1 cellular context compared by ENCODE assay signal in genomic region chr21:39183272-39184049, GRCh38.
TF ChIP-seq lines count a peak whose summit lies in the region.

TSS of gene PSMG1 (minus strand) at chr21:39183451. CDS start at chr21:39183385, 66 bp downstream.

TF ChIP-seq in GM12878, 131 proteins besides CTCF, POLR2A, EP300 and RAD21 (continued from another document and continues in another):
- TF ChIP-seq ZBTB40 (IDR thresholded peaks at IDR 0.05; ENCODE audit: borderline replicate concordance): 0 out of 2 replicates have a peak, but pooled peaks have one; percentile 28
- no peak for TF ChIP-seq GABPA (IDR thresholded peaks at IDR 0.05; ENCODE audit: low read depth)
- no peak for TF ChIP-seq TCF7 (IDR thresholded peaks at IDR 0.05; ENCODE audit: borderline replicate concordance)
- TF ChIP-seq, protein P1, sequence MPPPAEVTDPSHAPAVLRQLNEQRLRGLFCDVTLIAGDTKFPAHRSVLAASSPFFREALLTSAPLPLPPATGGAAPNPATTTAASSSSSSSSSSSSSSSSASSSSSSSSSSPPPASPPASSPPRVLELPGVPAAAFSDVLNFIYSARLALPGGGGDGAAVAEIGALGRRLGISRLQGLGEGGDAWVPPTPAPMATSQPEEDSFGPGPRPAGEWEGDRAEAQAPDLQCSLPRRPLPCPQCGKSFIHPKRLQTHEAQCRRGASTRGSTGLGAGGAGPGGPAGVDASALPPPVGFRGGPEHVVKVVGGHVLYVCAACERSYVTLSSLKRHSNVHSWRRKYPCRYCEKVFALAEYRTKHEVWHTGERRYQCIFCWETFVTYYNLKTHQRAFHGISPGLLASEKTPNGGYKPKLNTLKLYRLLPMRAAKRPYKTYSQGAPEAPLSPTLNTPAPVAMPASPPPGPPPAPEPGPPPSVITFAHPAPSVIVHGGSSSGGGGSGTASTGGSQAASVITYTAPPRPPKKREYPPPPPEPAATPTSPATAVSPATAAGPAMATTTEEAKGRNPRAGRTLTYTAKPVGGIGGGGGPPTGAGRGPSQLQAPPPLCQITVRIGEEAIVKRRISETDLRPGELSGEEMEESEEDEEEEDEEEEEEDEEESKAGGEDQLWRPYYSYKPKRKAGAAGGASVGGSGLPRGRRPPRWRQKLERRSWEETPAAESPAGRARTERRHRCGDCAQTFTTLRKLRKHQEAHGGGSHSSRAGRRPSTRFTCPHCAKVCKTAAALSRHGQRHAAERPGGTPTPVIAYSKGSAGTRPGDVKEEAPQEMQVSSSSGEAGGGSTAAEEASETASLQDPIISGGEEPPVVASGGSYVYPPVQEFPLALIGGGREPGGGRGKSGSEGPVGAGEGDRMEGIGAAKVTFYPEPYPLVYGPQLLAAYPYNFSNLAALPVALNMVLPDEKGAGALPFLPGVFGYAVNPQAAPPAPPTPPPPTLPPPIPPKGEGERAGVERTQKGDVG (CRISPR knock-in tag; IDR thresholded peaks at IDR 0.05): no peak
- TF ChIP-seq SIN3A (IDR thresholded peaks at IDR 0.05; ENCODE audit: low read depth, low read length): peak; percentile 33; the same call in 1 of the 2 replicates
- TF ChIP-seq PAX5 (IDR thresholded peaks at IDR 0.05; ENCODE audit: borderline replicate concordance, low read depth, low read length): peak; percentile 54; the same call in 1 of the 2 replicates
- peak; percentile 52 for TF ChIP-seq HDAC6 (IDR thresholded peaks at IDR 0.05; ENCODE audit: unreplicated experiment)
- no peak for TF ChIP-seq SRF (IDR thresholded peaks at IDR 0.05; ENCODE audit: low read depth in 2 of 2, low read length in 2 of 2)
- TF ChIP-seq NBN (IDR thresholded peaks at IDR 0.05): peak; percentile 84
- no peak for TF ChIP-seq TCF12 (IDR thresholded peaks at IDR 0.05; ENCODE audit: low read depth, low read length)
- no peak for TF ChIP-seq IRF4 (IDR thresholded peaks at IDR 0.05; ENCODE audit: low read depth, low read length)
- no peak for TF ChIP-seq BCL11A (IDR thresholded peaks at IDR 0.05; ENCODE audit: low read depth, low read length)
- TF ChIP-seq LARP7 (IDR thresholded peaks at IDR 0.05): peak; percentile 36; the same call in 1 of the 2 replicates
- no peak for TF ChIP-seq ZNF622 (IDR thresholded peaks at IDR 0.05)
- TF ChIP-seq NRF1 (conservative IDR thresholded peaks at IDR 0.05; ENCODE audit: low read depth, low read length): peak; percentile 21; the same call in 1 of the 2 replicates
- no peak for TF ChIP-seq WRNIP1 (IDR thresholded peaks at IDR 0.05; ENCODE audit: borderline replicate concordance, low read depth, low read length)
- no peak for TF ChIP-seq NR2C2 (IDR thresholded peaks at IDR 0.05; ENCODE audit: borderline replicate concordance, control insufficient read depth, insufficient read length, low read depth)
- TF ChIP-seq POLR2AphosphoS5 (IDR thresholded peaks at IDR 0.05; ENCODE audit: low read length): peak; percentile 89
- peak; percentile 47; the same call in 1 of the 2 replicates for TF ChIP-seq DPF2 (IDR thresholded peaks at IDR 0.05)
- TF ChIP-seq CHD2 (IDR thresholded peaks at IDR 0.05; ENCODE audit: borderline replicate concordance, low read depth, low read length): peak; percentile 86
- TF ChIP-seq ASH2L (IDR thresholded peaks at IDR 0.05; ENCODE audit: borderline replicate concordance, low read depth): peak; percentile 23; the same call in 1 of the 2 replicates
- peak; percentile 70 for TF ChIP-seq KLF5 (IDR thresholded peaks at IDR 0.05; ENCODE audit: partially characterized antibody)
- TF ChIP-seq USF2 (IDR thresholded peaks at IDR 0.05; ENCODE audit: borderline replicate concordance, low read depth, low read length): no peak
- TF ChIP-seq CREM (IDR thresholded peaks at IDR 0.05; ENCODE audit: low read depth): no peak
- TF ChIP-seq RB1 (IDR thresholded peaks at IDR 0.05; ENCODE audit: borderline replicate concordance): peak; percentile 81; the same call in 1 of the 2 replicates
- TF ChIP-seq, protein P2, sequence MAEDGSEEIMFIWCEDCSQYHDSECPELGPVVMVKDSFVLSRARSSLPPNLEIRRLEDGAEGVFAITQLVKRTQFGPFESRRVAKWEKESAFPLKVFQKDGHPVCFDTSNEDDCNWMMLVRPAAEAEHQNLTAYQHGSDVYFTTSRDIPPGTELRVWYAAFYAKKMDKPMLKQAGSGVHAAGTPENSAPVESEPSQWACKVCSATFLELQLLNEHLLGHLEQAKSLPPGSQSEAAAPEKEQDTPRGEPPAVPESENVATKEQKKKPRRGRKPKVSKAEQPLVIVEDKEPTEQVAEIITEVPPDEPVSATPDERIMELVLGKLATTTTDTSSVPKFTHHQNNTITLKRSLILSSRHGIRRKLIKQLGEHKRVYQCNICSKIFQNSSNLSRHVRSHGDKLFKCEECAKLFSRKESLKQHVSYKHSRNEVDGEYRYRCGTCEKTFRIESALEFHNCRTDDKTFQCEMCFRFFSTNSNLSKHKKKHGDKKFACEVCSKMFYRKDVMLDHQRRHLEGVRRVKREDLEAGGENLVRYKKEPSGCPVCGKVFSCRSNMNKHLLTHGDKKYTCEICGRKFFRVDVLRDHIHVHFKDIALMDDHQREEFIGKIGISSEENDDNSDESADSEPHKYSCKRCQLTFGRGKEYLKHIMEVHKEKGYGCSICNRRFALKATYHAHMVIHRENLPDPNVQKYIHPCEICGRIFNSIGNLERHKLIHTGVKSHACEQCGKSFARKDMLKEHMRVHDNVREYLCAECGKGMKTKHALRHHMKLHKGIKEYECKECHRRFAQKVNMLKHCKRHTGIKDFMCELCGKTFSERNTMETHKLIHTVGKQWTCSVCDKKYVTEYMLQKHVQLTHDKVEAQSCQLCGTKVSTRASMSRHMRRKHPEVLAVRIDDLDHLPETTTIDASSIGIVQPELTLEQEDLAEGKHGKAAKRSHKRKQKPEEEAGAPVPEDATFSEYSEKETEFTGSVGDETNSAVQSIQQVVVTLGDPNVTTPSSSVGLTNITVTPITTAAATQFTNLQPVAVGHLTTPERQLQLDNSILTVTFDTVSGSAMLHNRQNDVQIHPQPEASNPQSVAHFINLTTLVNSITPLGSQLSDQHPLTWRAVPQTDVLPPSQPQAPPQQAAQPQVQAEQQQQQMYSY (CRISPR knock-in tag; IDR thresholded peaks at IDR 0.05): no peak
- TF ChIP-seq, protein P3, sequence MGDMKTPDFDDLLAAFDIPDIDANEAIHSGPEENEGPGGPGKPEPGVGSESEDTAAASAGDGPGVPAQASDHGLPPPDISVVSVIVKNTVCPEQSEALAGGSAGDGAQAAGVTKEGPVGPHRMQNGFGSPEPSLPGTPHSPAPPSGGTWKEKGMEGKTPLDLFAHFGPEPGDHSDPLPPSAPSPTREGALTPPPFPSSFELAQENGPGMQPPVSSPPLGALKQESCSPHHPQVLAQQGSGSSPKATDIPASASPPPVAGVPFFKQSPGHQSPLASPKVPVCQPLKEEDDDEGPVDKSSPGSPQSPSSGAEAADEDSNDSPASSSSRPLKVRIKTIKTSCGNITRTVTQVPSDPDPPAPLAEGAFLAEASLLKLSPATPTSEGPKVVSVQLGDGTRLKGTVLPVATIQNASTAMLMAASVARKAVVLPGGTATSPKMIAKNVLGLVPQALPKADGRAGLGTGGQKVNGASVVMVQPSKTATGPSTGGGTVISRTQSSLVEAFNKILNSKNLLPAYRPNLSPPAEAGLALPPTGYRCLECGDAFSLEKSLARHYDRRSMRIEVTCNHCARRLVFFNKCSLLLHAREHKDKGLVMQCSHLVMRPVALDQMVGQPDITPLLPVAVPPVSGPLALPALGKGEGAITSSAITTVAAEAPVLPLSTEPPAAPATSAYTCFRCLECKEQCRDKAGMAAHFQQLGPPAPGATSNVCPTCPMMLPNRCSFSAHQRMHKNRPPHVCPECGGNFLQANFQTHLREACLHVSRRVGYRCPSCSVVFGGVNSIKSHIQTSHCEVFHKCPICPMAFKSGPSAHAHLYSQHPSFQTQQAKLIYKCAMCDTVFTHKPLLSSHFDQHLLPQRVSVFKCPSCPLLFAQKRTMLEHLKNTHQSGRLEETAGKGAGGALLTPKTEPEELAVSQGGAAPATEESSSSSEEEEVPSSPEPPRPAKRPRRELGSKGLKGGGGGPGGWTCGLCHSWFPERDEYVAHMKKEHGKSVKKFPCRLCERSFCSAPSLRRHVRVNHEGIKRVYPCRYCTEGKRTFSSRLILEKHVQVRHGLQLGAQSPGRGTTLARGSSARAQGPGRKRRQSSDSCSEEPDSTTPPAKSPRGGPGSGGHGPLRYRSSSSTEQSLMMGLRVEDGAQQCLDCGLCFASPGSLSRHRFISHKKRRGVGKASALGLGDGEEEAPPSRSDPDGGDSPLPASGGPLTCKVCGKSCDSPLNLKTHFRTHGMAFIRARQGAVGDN (IDR thresholded peaks at IDR 0.05): peak; percentile 51; the same call in 1 of the 2 replicates
- TF ChIP-seq NFIC (IDR thresholded peaks at IDR 0.05; ENCODE audit: low read depth, low read length): no peak
- TF ChIP-seq, protein P4, sequence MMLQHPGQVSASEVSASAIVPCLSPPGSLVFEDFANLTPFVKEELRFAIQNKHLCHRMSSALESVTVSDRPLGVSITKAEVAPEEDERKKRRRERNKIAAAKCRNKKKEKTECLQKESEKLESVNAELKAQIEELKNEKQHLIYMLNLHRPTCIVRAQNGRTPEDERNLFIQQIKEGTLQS (IDR thresholded peaks at IDR 0.05; ENCODE audit: borderline replicate concordance, extremely low read depth, low read depth, low read length): no peak
- TF ChIP-seq BRCA1 (IDR thresholded peaks at IDR 0.05; ENCODE audit: low read depth, low read length): 0 out of 2 replicates have a peak, but pooled peaks have one; percentile 43
- TF ChIP-seq ZNF274 (IDR thresholded peaks at IDR 0.05; ENCODE audit: insufficient read depth, insufficient read length): no peak
- TF ChIP-seq, protein P5, sequence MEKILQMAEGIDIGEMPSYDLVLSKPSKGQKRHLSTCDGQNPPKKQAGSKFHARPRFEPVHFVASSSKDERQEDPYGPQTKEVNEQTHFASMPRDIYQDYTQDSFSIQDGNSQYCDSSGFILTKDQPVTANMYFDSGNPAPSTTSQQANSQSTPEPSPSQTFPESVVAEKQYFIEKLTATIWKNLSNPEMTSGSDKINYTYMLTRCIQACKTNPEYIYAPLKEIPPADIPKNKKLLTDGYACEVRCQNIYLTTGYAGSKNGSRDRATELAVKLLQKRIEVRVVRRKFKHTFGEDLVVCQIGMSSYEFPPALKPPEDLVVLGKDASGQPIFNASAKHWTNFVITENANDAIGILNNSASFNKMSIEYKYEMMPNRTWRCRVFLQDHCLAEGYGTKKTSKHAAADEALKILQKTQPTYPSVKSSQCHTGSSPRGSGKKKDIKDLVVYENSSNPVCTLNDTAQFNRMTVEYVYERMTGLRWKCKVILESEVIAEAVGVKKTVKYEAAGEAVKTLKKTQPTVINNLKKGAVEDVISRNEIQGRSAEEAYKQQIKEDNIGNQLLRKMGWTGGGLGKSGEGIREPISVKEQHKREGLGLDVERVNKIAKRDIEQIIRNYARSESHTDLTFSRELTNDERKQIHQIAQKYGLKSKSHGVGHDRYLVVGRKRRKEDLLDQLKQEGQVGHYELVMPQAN (conservative IDR thresholded peaks at IDR 0.05): peak; percentile 28; the same call in 1 of the 2 replicates
- peak; percentile 91 for TF ChIP-seq POLR2AphosphoS2 (IDR thresholded peaks at IDR 0.05; ENCODE audit: low read depth, low read length)
- TF ChIP-seq STAT1 (conservative IDR thresholded peaks at IDR 0.05): peak; percentile 66; the same call in 1 of the 2 replicates
- no peak for TF ChIP-seq ZSCAN29 (IDR thresholded peaks at IDR 0.05)
- TF ChIP-seq SMAD1 (IDR thresholded peaks at IDR 0.05; ENCODE audit: low read depth, partially characterized antibody): no peak
- TF ChIP-seq CBFB (IDR thresholded peaks at IDR 0.05; ENCODE audit: low read depth): peak; percentile 30
- TF ChIP-seq ATF7 (IDR thresholded peaks at IDR 0.05; ENCODE audit: low read depth): no peak
- TF ChIP-seq SMARCA5 (IDR thresholded peaks at IDR 0.05): peak; percentile 94
- peak in 1 of 2 experiments; percentile 67; a peak in 1 of 3 replicates for TF ChIP-seq EGR1 (IDR thresholded peaks at IDR 0.05; ENCODE audit: borderline replicate concordance in 1 of 2, low read depth in 2 of 2, low read length in 2 of 2)
- TF ChIP-seq MYC (IDR thresholded peaks at IDR 0.05; ENCODE audit: insufficient read depth, insufficient read length, insufficient replicate concordance, low read length, severe bottlenecking): peak; percentile 82
- TF ChIP-seq YBX1 (IDR thresholded peaks at IDR 0.05): no peak
- TF ChIP-seq ZNF217 (IDR thresholded peaks at IDR 0.05): peak; percentile 92; the same call in 1 of the 2 replicates
- TF ChIP-seq RELA (IDR thresholded peaks at IDR 0.05; ENCODE audit: borderline replicate concordance, partially characterized antibody): peak; percentile 23
- no peak for TF ChIP-seq MTA2 (IDR thresholded peaks at IDR 0.05; ENCODE audit: low read depth)
- no peak for TF ChIP-seq KAT2A (conservative IDR thresholded peaks at IDR 0.05; ENCODE audit: control insufficient read depth, low read depth, low read length)
- TF ChIP-seq CREB1 (IDR thresholded peaks at IDR 0.05; ENCODE audit: low read depth): peak; percentile 43
- no peak; the same call in 1 of the 2 replicates for TF ChIP-seq SMAD5 (IDR thresholded peaks at IDR 0.05; ENCODE audit: low read depth)
- TF ChIP-seq RBBP5 (conservative IDR thresholded peaks at IDR 0.05): peak; percentile 80; the same call in 1 of the 2 replicates
- no peak for TF ChIP-seq ZNF207 (IDR thresholded peaks at IDR 0.05; ENCODE audit: borderline replicate concordance)
